Comparison of ENCODE assay signal across 8 cellular contexts in the genomic region with DNA sequence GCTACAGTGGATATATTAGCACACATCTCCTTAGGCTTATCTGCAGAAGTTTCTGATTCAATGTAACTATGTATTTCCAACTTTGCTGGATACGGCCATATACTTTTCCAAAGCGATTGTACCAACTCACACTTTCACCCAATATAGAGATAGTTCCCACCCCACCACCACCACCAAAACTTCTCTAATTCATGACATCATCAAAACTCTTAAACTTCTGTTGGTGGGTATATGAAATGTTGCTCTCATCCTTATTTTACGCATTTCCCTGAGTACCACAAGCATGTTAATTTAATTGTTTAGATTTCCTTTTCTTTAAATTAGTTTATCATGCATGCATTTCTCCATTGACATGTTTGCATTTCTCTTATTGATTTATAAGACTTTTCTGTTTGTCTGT.
"Had no signal": no experiment of that assay in that cellular context is flagged by ENCODE, and none has a peak within 500 bp of the region (broad histone marks: within the 10 kb centered on the region; RNA-seq: fewer than 3 reads in every experiment).

No MANE protein-coding gene starts in this region.

- DNase-seq: GDM1, GF-D8 had no signal

- ATAC-seq: GM12878 had no signal

- H3K4me3 ChIP-seq: GM12878 had no signal

- FAIRE-seq: G401.6, GM12878, GM12891, GM12892, GM18507, GM19239 had no signal
